Comparison of ENCODE assay signal across 8 cellular contexts in genomic region chr1:43992232-43992995, GRCh38. TPM values are rescaled to one million over a fixed set of nuclear protein-coding genes. Genes with fewer than 3 reads are reported as not detected.
DNase-seq lines count a peak whose midpoint lies in the region; ATAC-seq, FAIRE-seq and TF ChIP-seq lines count a peak whose summit lies in the region.

No MANE protein-coding gene starts in this region.

- intact Hi-C loops in HCT116 (cut with micrococcal nuclease), result no loop called here

- H3K9me3 ChIP-seq in HCT116 (ENCODE audit: control insufficient read depth in 1 of 2, insufficient read depth in 1 of 2, low read depth in 1 of 2, low read length in 2 of 2) (no peaks in the 10 kb centered on the region), SU-DHL-6 (ENCODE audit: insufficient read depth, low read length) (no peaks in the 10 kb centered on the region)

- no peaks in the 10 kb centered on the region for H3K79me2 ChIP-seq in HCT116 (ENCODE audit: insufficient read depth, low read length)
- H3K79me2 ChIP-seq in SU-DHL-6 (ENCODE audit: insufficient read depth, low read length), result no peaks in the 10 kb centered on the region

- peak overlapping the region; percentile 80 for H3K9ac ChIP-seq in HCT116 (ENCODE audit: low read length)
- H3K9ac ChIP-seq in SU-DHL-6 (ENCODE audit: low read length), result peak overlapping the region; percentile 53; the same call in 1 of the 2 replicates

- no peak for DNase-seq in HCT116 (ENCODE audit: low read depth, low spot score)
- DNase-seq in foreskin fibroblast, result no peak
- no peak for DNase-seq in GM12891 (ENCODE audit: insufficient read length, low spot score)
- DNase-seq in HUDEP-2 (lab: John Stamatoyannopoulos, UW; ENCODE audit: unreplicated experiment in 76 of 76), result no peak

- no peak for TF ChIP-seq POLR2A in HCT116 (IDR thresholded peaks at IDR 0.05; ENCODE audit: borderline replicate concordance, extremely low read depth, insufficient read depth, insufficient read length)
- no peak for TF ChIP-seq POLR2A in GM12891 (IDR thresholded peaks at IDR 0.05; ENCODE audit: low read depth, low read length)

- no peak for ATAC-seq in HCT116
- ATAC-seq in GM19023 (IDR thresholded peaks at IDR 0.05; ENCODE audit: unreplicated experiment), result no peak
- ATAC-seq in GM18498 (IDR thresholded peaks at IDR 0.05; ENCODE audit: unreplicated experiment), result no peak

- H3K4me2 ChIP-seq in HCT116 (ENCODE audit: low read length) (peak overlapping the region; percentile 91), SU-DHL-6 (ENCODE audit: low read depth, low read length, poor library complexity, severe bottlenecking) (peak overlapping the region; percentile 62)

- H3K27ac ChIP-seq in HCT116 (ENCODE audit: low read depth, low read length) (peak overlapping the region; percentile 82), SU-DHL-6 (ENCODE audit: low read depth, low read length) (no peak overlapping the region), skin epidermis (peak overlapping the region in 13 of 21 experiments; percentile 46 to 86 (median 76))

- peaks cover 0 to 5% of the 10 kb centered on the region in 2 experiments; a peak in 2 of 4 replicates for H3K36me3 ChIP-seq in HCT116 (ENCODE audit: control insufficient read depth in 1 of 2, insufficient read depth in 2 of 2, low read length in 2 of 2)
- no peaks in the 10 kb centered on the region for H3K36me3 ChIP-seq in SU-DHL-6 (ENCODE audit: low read length)

- peaks cover 10% of the 10 kb centered on the region; the same call in 1 of the 2 replicates for H3F3A ChIP-seq in SU-DHL-6 (ENCODE audit: insufficient read depth)

- no peaks in the 10 kb centered on the region for H3K27me3 ChIP-seq in HCT116 (ENCODE audit: insufficient read depth, low read length)
- no peaks in the 10 kb centered on the region for H3K27me3 ChIP-seq in SU-DHL-6 (ENCODE audit: low read length)

- FAIRE-seq in GM12891 (lab: Jason Lieb, UNC), result no peak

- H2AFZ ChIP-seq in HCT116 (ENCODE audit: low read depth, low read length, poor library complexity, severe bottlenecking), result no peak overlapping the region
- H2AFZ ChIP-seq in SU-DHL-6 (ENCODE audit: low read depth, low read length, severe bottlenecking), result no peak overlapping the region

- TF ChIP-seq CTCF in HCT116 (IDR thresholded peaks at IDR 0.05 in 2 of 3, conservative IDR thresholded peaks at IDR 0.05 in 1 of 3; ENCODE audit: borderline replicate concordance in 1 of 3, insufficient read depth in 1 of 3, low read depth in 2 of 3, low read length in 2 of 3) (no peak), SU-DHL-6 (IDR thresholded peaks at IDR 0.05; ENCODE audit: insufficient read depth, low read length, poor library complexity, severe bottlenecking) (no peak), foreskin fibroblast (IDR thresholded peaks at IDR 0.05; ENCODE audit: low read depth, low read length) (no peak)

- no peaks in the 10 kb centered on the region for H3K9me2 ChIP-seq in HCT116 (ENCODE audit: insufficient read depth)
- H3K9me2 ChIP-seq in SU-DHL-6 (replicated peaks; ENCODE audit: insufficient read depth, low read length), result no peaks in the 10 kb centered on the region

- no peaks in the 10 kb centered on the region for H4K20me1 ChIP-seq in HCT116 (ENCODE audit: insufficient read depth)
- H4K20me1 ChIP-seq in SU-DHL-6 (ENCODE audit: low read depth, low read length), result no peaks in the 10 kb centered on the region

- H3K4me1 ChIP-seq in HCT116 (ENCODE audit: control insufficient read depth in 1 of 2, insufficient read depth in 2 of 2, low read length in 2 of 2), result peaks cover 10 to 39% of the 10 kb centered on the region in 2 experiments

- H3K4me3 ChIP-seq in HCT116 (replicated peaks in 1 of 2; ENCODE audit: low read depth in 1 of 2, low read length in 2 of 2), result peak overlapping the region; percentile 63 to 72
- peak overlapping the region; percentile 55 for H3K4me3 ChIP-seq in SU-DHL-6 (ENCODE audit: insufficient read depth, low read length, poor library complexity, severe bottlenecking)
- H3K4me3 ChIP-seq in foreskin fibroblast (ENCODE audit: low read depth in 1 of 2, low read length in 2 of 2), result peak overlapping the region; percentile 57 to 68
- H3K4me3 ChIP-seq in skin epidermis, result peak overlapping the region; percentile 37 to 75 (median 66)

- CTCF ChIA-PET in HCT116 (lab: Charles Lee), result interaction anchor here (1.4 to 3.3 kb wide), 3 partner anchors 12 to 56 kb away, joined by 4 to 13 read pairs (median 6); no protein-coding TSS in a partner anchor

- RAD21 ChIA-PET in HCT116 (lab: Charles Lee; ENCODE audit: low non-redundant PET in 1 of 2, low total read pairs in 2 of 2, uncharacterized antibody in 2 of 2, unreplicated experiment in 2 of 2), result interaction anchor here in 1 of 2 experiments (0.5 to 1.6 kb wide), 3 partner anchors 23 to 229 kb away, joined by 3 to 5 read pairs (median 3); partner anchors contain the start of gene DPH2

- BruUV-seq in HCT116 (replicated peaks; lab: Mats Ljungman, UMichigan), result no TSS peak

- TF ChIP-seq RAD21 in HCT116 (IDR thresholded peaks at IDR 0.05; ENCODE audit: low read depth), result no peak

- POLR2A ChIA-PET in HCT116 (lab: Charles Lee), result interaction anchor here (1.0 to 1.2 kb wide), 3 partner anchors 229 to 342 kb away, joined by 3 read pairs; partner anchors contain the start of gene KDM4A

TF ChIP-seq in HCT116, 20 proteins besides CTCF, POLR2A, EP300 and RAD21:
- no peak for TF ChIP-seq YY1 (IDR thresholded peaks at IDR 0.05; ENCODE audit: extremely low read depth, insufficient replicate concordance, low read depth, low read length)
- TF ChIP-seq SP1 (IDR thresholded peaks at IDR 0.05; ENCODE audit: low read depth), result no peak
- no peak for TF ChIP-seq POLR2AphosphoS5 (IDR thresholded peaks at IDR 0.05; ENCODE audit: low read depth, low read length)
- TF ChIP-seq EZH2 (IDR thresholded peaks at IDR 0.05), result no peak
- no peak for TF ChIP-seq TCF7L2 (IDR thresholded peaks at IDR 0.05; ENCODE audit: borderline replicate concordance, extremely low read depth, insufficient read depth, insufficient read length)
- no peak for TF ChIP-seq SIN3A (IDR thresholded peaks at IDR 0.05; ENCODE audit: low read depth)

TF ChIP-seq in GM12891, 5 proteins besides CTCF, POLR2A, EP300 and RAD21:
- TF ChIP-seq POLR2AphosphoS5 (IDR thresholded peaks at IDR 0.05; ENCODE audit: low read depth, low read length) (no peak), TAF1 (IDR thresholded peaks at IDR 0.05; ENCODE audit: low read depth, low read length) (no peak), SPI1 (IDR thresholded peaks at IDR 0.05; ENCODE audit: low read depth, low read length) (no peak), POU2F2 (IDR thresholded peaks at IDR 0.05; ENCODE audit: low read depth, low read length) (no peak), PAX5 (IDR thresholded peaks at IDR 0.05; ENCODE audit: insufficient read depth, low read length, severe bottlenecking) (no peak)

RNA-seq across cellular contexts. Expression of gene CCDC24, which starts 1.0 kb away (rescaled TPM):
- 23.3 TPM for total RNA-seq in HCT116 (2021; ENCODE audit: unreplicated experiment)
- 20.0 and 20.7 TPM in 2 replicates for polyA plus RNA-seq in HCT116 (2012)
- 1.6 TPM for polyA plus RNA-seq in GM12891 (2012; ENCODE audit: low read depth, missing spikeins)

RNA-seq across cellular contexts. Expression of gene B4GALT2, which starts 13.4 kb away (rescaled TPM):
- total RNA-seq in HCT116 (2021; ENCODE audit: unreplicated experiment), result 76.8 TPM
- polyA plus RNA-seq in HCT116 (2012), result 63.9 and 73.1 TPM in 2 replicates
- polyA plus RNA-seq in GM12891 (2012; ENCODE audit: low read depth, missing spikeins), result 15.6 TPM

RNA-seq across cellular contexts. Expression of gene ATP6V0B, which starts 17.7 kb away (rescaled TPM):
- 122 TPM for total RNA-seq in HCT116 (2021; ENCODE audit: unreplicated experiment)
- 142 and 154 TPM in 2 replicates for polyA plus RNA-seq in HCT116 (2012)
- 66.5 TPM for polyA plus RNA-seq in GM12891 (2012; ENCODE audit: low read depth, missing spikeins)

RNA-seq across cellular contexts. Expression of gene DPH2, which starts 22.6 kb away (rescaled TPM):
- total RNA-seq in HCT116 (2021; ENCODE audit: unreplicated experiment), result 53.2 TPM
- polyA plus RNA-seq in HCT116 (2012), result 31.5 and 32.2 TPM in 2 replicates
- polyA plus RNA-seq in GM12891 (2012; ENCODE audit: low read depth, missing spikeins), result 25.5 TPM

RNA-seq across cellular contexts. Expression of gene SLC6A9, which starts 38.8 kb away (rescaled TPM):
- total RNA-seq in HCT116 (2021; ENCODE audit: unreplicated experiment), result 12.8 TPM
- polyA plus RNA-seq in HCT116 (2012), result 16.5 and 19.8 TPM in 2 replicates
- 0.72 TPM for polyA plus RNA-seq in GM12891 (2012; ENCODE audit: low read depth, missing spikeins)
